8 cellular contexts compared by ENCODE assay signal in the genomic region with DNA sequence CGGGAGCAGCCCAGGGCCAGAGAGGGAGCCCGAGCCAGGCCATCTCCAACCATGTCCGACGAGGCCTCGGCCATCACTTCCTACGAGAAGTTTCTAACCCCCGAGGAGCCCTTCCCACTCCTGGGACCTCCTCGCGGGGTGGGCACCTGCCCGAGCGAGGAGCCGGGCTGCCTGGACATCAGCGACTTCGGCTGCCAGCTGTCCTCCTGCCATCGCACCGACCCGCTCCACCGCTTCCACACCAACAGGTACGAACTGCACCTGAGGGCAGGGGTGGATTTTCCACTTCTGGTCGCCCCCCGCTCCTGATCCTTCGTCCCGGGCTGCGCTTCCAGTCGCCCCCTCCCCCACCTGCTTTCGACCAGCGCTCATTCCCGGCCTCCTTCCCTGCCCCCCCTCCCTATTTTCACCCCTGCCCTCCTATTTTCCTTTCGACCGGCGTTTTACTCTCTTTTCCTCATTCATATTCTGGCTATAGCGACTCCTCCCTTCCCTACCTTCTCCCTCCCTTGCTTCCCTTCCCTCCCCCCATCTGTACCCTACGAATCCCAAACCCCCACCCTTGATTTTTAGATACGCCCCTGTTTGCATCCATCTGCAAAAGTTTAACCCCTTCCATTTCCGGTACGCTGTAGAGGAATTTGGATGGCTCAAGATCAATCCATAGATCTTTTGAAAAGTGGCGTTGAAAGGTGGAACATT. TPM values are rescaled to one million over a fixed set of nuclear protein-coding genes. Genes with fewer than 3 reads are reported as not detected.
DNase-seq lines count a peak whose midpoint lies in the region; ATAC-seq and TF ChIP-seq lines count a peak whose summit lies in the region.

No MANE protein-coding gene starts in this region.

- peak overlapping the region; percentile 71 for H3K4me3 Mint-ChIP-seq in endodermal cell

- no peaks in the 10 kb centered on the region for H3K27me3 ChIP-seq in OCI-LY1 (ENCODE audit: insufficient read depth, low read length)
- no peaks in the 10 kb centered on the region for H3K27me3 ChIP-seq in endodermal cell (ENCODE audit: control insufficient read depth, insufficient read depth, low read length, poor library complexity, severe bottlenecking)
- H3K27me3 ChIP-seq in neuronal stem cell (ENCODE audit: control insufficient read depth in 3 of 3, insufficient read depth in 3 of 3, low read depth in 1 of 3, low read length in 3 of 3), result no peaks in the 10 kb centered on the region

- no peaks in the 10 kb centered on the region for H4K20me1 ChIP-seq in OCI-LY1 (ENCODE audit: insufficient read depth, low read length)

- H2AK5ac ChIP-seq in neuronal stem cell (ENCODE audit: low read depth, low read length), result no peak overlapping the region

- H4K8ac ChIP-seq in neuronal stem cell (ENCODE audit: low read depth, low read length), result no peak overlapping the region

- H3F3A ChIP-seq in OCI-LY1 (ENCODE audit: insufficient read depth, low read length), result no peaks in the 10 kb centered on the region

- no peak overlapping the region for H3K27ac ChIP-seq in OCI-LY1 (ENCODE audit: low read depth, low read length, poor library complexity, severe bottlenecking)
- H3K27ac ChIP-seq in endodermal cell (ENCODE audit: low read depth, low read length), result no peak overlapping the region
- no peak overlapping the region for H3K27ac ChIP-seq in neuronal stem cell (replicated peaks; ENCODE audit: low read length)

- ATAC-seq in GM18870 (IDR thresholded peaks at IDR 0.05; ENCODE audit: unreplicated experiment), result peak; percentile 18
- ATAC-seq in HG02623 (IDR thresholded peaks at IDR 0.05; ENCODE audit: unreplicated experiment), result no peak
- ATAC-seq in HG03571 (IDR thresholded peaks at IDR 0.05; ENCODE audit: unreplicated experiment), result no peak

- H3K4me2 ChIP-seq in OCI-LY1 (ENCODE audit: low read length), result peak overlapping the region; percentile 84
- peak overlapping the region; percentile 49 for H3K4me2 ChIP-seq in neuronal stem cell (ENCODE audit: insufficient read depth, low read length, poor library complexity, severe bottlenecking)

- no peak overlapping the region for H2BK5ac ChIP-seq in neuronal stem cell (ENCODE audit: low read length)

- H3K4ac ChIP-seq in neuronal stem cell (ENCODE audit: low read length), result no peak overlapping the region

- H3K27me3 Mint-ChIP-seq in endodermal cell (ENCODE audit: insufficient read depth), result peaks cover 4% of the 10 kb centered on the region

- TF ChIP-seq CTCF in OCI-LY1 (IDR thresholded peaks at IDR 0.05; ENCODE audit: low read length), result no peak
- TF ChIP-seq CTCF in endodermal cell (conservative IDR thresholded peaks at IDR 0.05), result no peak

- H2BK12ac ChIP-seq in neuronal stem cell (ENCODE audit: low read length), result no peak overlapping the region

- H3K4me3 ChIP-seq in OCI-LY1 (ENCODE audit: low read depth, low read length, poor library complexity, severe bottlenecking), result peak overlapping the region; percentile 91
- H3K4me3 ChIP-seq in endodermal cell (ENCODE audit: low read length), result peak overlapping the region; percentile 89
- H3K4me3 ChIP-seq in neuronal stem cell (ENCODE audit: low read length in 2 of 2), result peak overlapping the region; percentile 90 to 91

- no peaks in the 10 kb centered on the region for H3K36me3 ChIP-seq in OCI-LY1 (ENCODE audit: insufficient read depth, low read length)
- peaks cover 7% of the 10 kb centered on the region for H3K36me3 ChIP-seq in endodermal cell (ENCODE audit: control insufficient read depth, insufficient read depth, low read length)
- H3K36me3 ChIP-seq in neuronal stem cell (replicated peaks in 1 of 2; ENCODE audit: control insufficient read depth in 2 of 2, insufficient read depth in 2 of 2, low read length in 2 of 2), result no peaks in the 10 kb centered on the region

- peak overlapping the region; percentile 80 for H3K23ac ChIP-seq in neuronal stem cell (ENCODE audit: low read depth, low read length, poor library complexity)

- H3K79me2 ChIP-seq in OCI-LY1 (ENCODE audit: insufficient read depth, low read length), result peaks cover 14% of the 10 kb centered on the region

- H3K9ac ChIP-seq in OCI-LY1 (ENCODE audit: low read length) (peak overlapping the region; percentile 91), endodermal cell (ENCODE audit: extremely low read depth, low read length, poor library complexity, severe bottlenecking) (peak overlapping the region; percentile 53), neuronal stem cell (ENCODE audit: low read depth, low read length, poor library complexity) (peak overlapping the region; percentile 94)

- no peak overlapping the region for H2BK120ac ChIP-seq in neuronal stem cell (ENCODE audit: low read depth, low read length)

- no peak overlapping the region for H4K91ac ChIP-seq in neuronal stem cell (ENCODE audit: low read depth, low read length, poor library complexity)

- H3K36me3 Mint-ChIP-seq in endodermal cell (ENCODE audit: low read depth), result peaks cover 5% of the 10 kb centered on the region

- H3K9me2 ChIP-seq in OCI-LY1 (ENCODE audit: low read depth, low read length), result no peaks in the 10 kb centered on the region

- peaks cover 44% of the 10 kb centered on the region for H3K9me3 Mint-ChIP-seq in endodermal cell

- peaks cover 13% of the 10 kb centered on the region for H3K4me1 Mint-ChIP-seq in endodermal cell

- H3K14ac ChIP-seq in neuronal stem cell (ENCODE audit: low read length), result no peak overlapping the region

- no peak overlapping the region for H2BK15ac ChIP-seq in neuronal stem cell (ENCODE audit: low read length)

- WGBS in endodermal cell (ENCODE audit: insufficient coverage in 1 of 2, insufficient read length in 1 of 2), 2 experiments, result 0% methylated on average over 34 of the region's 37 CpGs; no CpG with 5 or more reads in 1 of the 2 experiments
- WGBS in neuronal stem cell (ENCODE audit: extremely low coverage in 2 of 2, insufficient read length in 2 of 2, insufficient replicate concordance in 1 of 2), 2 donors, result no CpG with 5 or more reads among the region's 37 CpGs

- H3K4me1 ChIP-seq in OCI-LY1 (ENCODE audit: insufficient read depth, low read length, severe bottlenecking), result peaks cover 27% of the 10 kb centered on the region
- H3K4me1 ChIP-seq in endodermal cell (ENCODE audit: control insufficient read depth, insufficient read depth, low read length), result no peaks in the 10 kb centered on the region
- no peaks in the 10 kb centered on the region for H3K4me1 ChIP-seq in neuronal stem cell (ENCODE audit: control insufficient read depth in 2 of 2, insufficient read depth in 1 of 2, low read depth in 1 of 2, low read length in 2 of 2)

- H3K9me3 ChIP-seq in OCI-LY1 (ENCODE audit: low read length), result no peaks in the 10 kb centered on the region
- H3K9me3 ChIP-seq in endodermal cell (ENCODE audit: control insufficient read depth, low read length), result no peaks in the 10 kb centered on the region
- H3K9me3 ChIP-seq in neuronal stem cell (replicated peaks in 1 of 2; ENCODE audit: control insufficient read depth in 2 of 2, insufficient read depth in 1 of 2, low read depth in 1 of 2, low read length in 2 of 2), result no peaks in the 10 kb centered on the region

- H3K27ac Mint-ChIP-seq in endodermal cell, result no peak overlapping the region

- DNase-seq in endodermal cell (no peak), neuronal stem cell (ENCODE audit: low spot score) (no peak), NCI-H524 treated with DMSO at 0.1 percent for 48 hours (lab: John Stamatoyannopoulos, UW) (no peak), NCI-H2171 treated with DMSO at 0.1 percent for 48 hours (lab: John Stamatoyannopoulos, UW) (no peak)

- peaks cover 1% of the 10 kb centered on the region for H3K79me1 ChIP-seq in neuronal stem cell (ENCODE audit: low read depth, low read length)

- H2AFZ ChIP-seq in OCI-LY1 (ENCODE audit: low read length) (no peak overlapping the region), neuronal stem cell (ENCODE audit: low read length) (peak overlapping the region; percentile 84)

- peak overlapping the region; percentile 83 for H3K18ac ChIP-seq in neuronal stem cell (ENCODE audit: low read length)

RNA-seq across cellular contexts. Expression of a gene that starts 0.6 kb away (rescaled TPM):
- total RNA-seq in endodermal cell, result 10 to 100 TPM; 18.5 to 22.0 TPM
- polyA plus RNA-seq in endodermal cell (2013, experiment 1 of 2), result 14.9 TPM
- polyA plus RNA-seq in endodermal cell (2013, experiment 2 of 2), result 15.2 TPM
- 9.3 TPM for polyA plus RNA-seq in neuronal stem cell (2013, experiment 1 of 2)
- polyA plus RNA-seq in neuronal stem cell (2013, experiment 2 of 2), result 9.2 TPM

RNA-seq across cellular contexts. Expression of a gene that starts 10.1 kb away (rescaled TPM):
- 1 to 10 TPM; 2.0 to 4.4 TPM for total RNA-seq in endodermal cell
- 5.8 TPM for polyA plus RNA-seq in endodermal cell (2013, experiment 1 of 2)
- polyA plus RNA-seq in endodermal cell (2013, experiment 2 of 2), result 5.3 TPM
- polyA plus RNA-seq in neuronal stem cell (2013, experiment 1 of 2), result 5.2 TPM
- 5.5 TPM for polyA plus RNA-seq in neuronal stem cell (2013, experiment 2 of 2)

RNA-seq across cellular contexts. Expression of a gene that starts 54.6 kb away (rescaled TPM):
- 1 to 10 TPM; 2.3 TPM for total RNA-seq in endodermal cell
- polyA plus RNA-seq in endodermal cell (2013, experiment 1 of 2), result 9.9 TPM
- polyA plus RNA-seq in endodermal cell (2013, experiment 2 of 2), result 7.9 TPM
- polyA plus RNA-seq in neuronal stem cell (2013, experiment 1 of 2), result 7.6 TPM
- 6.7 TPM for polyA plus RNA-seq in neuronal stem cell (2013, experiment 2 of 2)
